22 cellular contexts compared by ENCODE assay signal in genomic region chr5:88976914-88977313, GRCh38.
DNase-seq lines count a peak whose midpoint lies in the region; ATAC-seq, FAIRE-seq and TF ChIP-seq lines count a peak whose summit lies in the region.
"Had no signal": no experiment of that assay in that cellular context is flagged by ENCODE, and none has a peak within 500 bp of the region (broad histone marks: within the 10 kb centered on the region; RNA-seq: fewer than 3 reads in every experiment).

No MANE protein-coding gene starts in this region.

- H3K27ac ChIP-seq in K562 (ENCODE audit: extremely low read depth, low read depth, low read length) (no peak overlapping the region), esophagus squamous epithelium (no peak overlapping the region)
- H3K27ac ChIP-seq: 22Rv1, BLaER1, C4-2B had no signal

- peaks cover 3% of the 10 kb centered on the region in 2 donors for H3K9me3 Mint-ChIP-seq in activated T-cell treated with anti-CD3 and anti-CD28 coated beads, Interleukin-2, amount 50 U/mL, for 72 hours
- H3K9me3 Mint-ChIP-seq: CD8-positive, alpha-beta T cell; GM23338; H9 had no signal

- H2AFZ ChIP-seq in K562 (ENCODE audit: low read depth, low read length), result no peak overlapping the region
- H2AFZ ChIP-seq: GM23338 had no signal

- H3K9me3 ChIP-seq in K562 (replicated peaks; ENCODE audit: control insufficient read depth, insufficient read depth, low read depth, low read length), result no peaks in the 10 kb centered on the region
- H3K9me3 ChIP-seq in esophagus squamous epithelium, result no peaks in the 10 kb centered on the region
- H3K9me3 ChIP-seq: BLaER1, Caco-2 had no signal

- H3K4me3 ChIP-seq in K562 (no peak overlapping the region), esophagus squamous epithelium (no peak overlapping the region)
- H3K4me3 ChIP-seq: BLaER1, GM23338 had no signal

- peaks cover 26% of the 10 kb centered on the region for H3K4me1 Mint-ChIP-seq in activated T-cell treated with anti-CD3 and anti-CD28 coated beads, Interleukin-2, amount 50 U/mL, for 72 hours (ENCODE audit: low read depth)

- peak overlapping the region; percentile 23 to 45 for H3K4me3 Mint-ChIP-seq in activated T-cell treated with anti-CD3 and anti-CD28 coated beads, Interleukin-2, amount 50 U/mL, for 72 hours
- H3K4me3 Mint-ChIP-seq: B cell; CD4-positive, CD25-positive, alpha-beta regulatory T cell; CD8-positive, alpha-beta T cell; GM23338; H9 had no signal

- BruUV-seq in K562 (replicated peaks; lab: Mats Ljungman, UMichigan), result no TSS peak

- H3K36me3 ChIP-seq in K562 (ENCODE audit: control insufficient read depth, insufficient read depth, low read length) (no peaks in the 10 kb centered on the region), esophagus squamous epithelium (no peaks in the 10 kb centered on the region)
- H3K36me3 ChIP-seq: BLaER1 had no signal

- peak overlapping the region; percentile 43 for H3K27ac Mint-ChIP-seq in activated T-cell treated with anti-CD3 and anti-CD28 coated beads, Interleukin-2, amount 50 U/mL, for 72 hours
- H3K27ac Mint-ChIP-seq: B cell; CD4-positive, CD25-positive, alpha-beta regulatory T cell; CD8-positive, alpha-beta T cell; GM23338; H9 had no signal

- DNase-seq in NOMO-1 treated with DMSO at 0.1 percent for 48 hours (lab: John Stamatoyannopoulos, UW; ENCODE audit: unreplicated experiment) (peak; percentile 15), NOMO-1 (lab: John Stamatoyannopoulos, UW; ENCODE audit: unreplicated experiment in 2 of 2) (no peak), GM12891 (ENCODE audit: insufficient read length, low spot score) (no peak), K562 (ENCODE audit: extremely low read depth in 1 of 4, low spot score in 3 of 4) (no peak), esophagus squamous epithelium (lab: John Stamatoyannopoulos, UW) (no peak)
- DNase-seq in activated T-cell treated with anti-CD3 and anti-CD28 coated beads, Interleukin-2, amount 50 U/mL, for 72 hours, result no peak
- no peak for DNase-seq in activated T-cell treated with anti-CD3 and anti-CD28 coated beads, Interleukin-2, amount 50 U/mL, for 48 hours
- DNase-seq in activated CD4-positive, CD25-positive, alpha-beta regulatory T cell (lab: John Stamatoyannopoulos, UW), result no peak
- DNase-seq: Caco-2; CD4-positive, CD25-positive, alpha-beta regulatory T cell; CD8-positive, alpha-beta T cell; DMS153; DND-41; H9 had no signal

- no peak for TF ChIP-seq EP300 in K562 (IDR thresholded peaks at IDR 0.05; ENCODE audit: low read length)

- no peaks in the 10 kb centered on the region for H4K20me1 ChIP-seq in K562 (replicated peaks; ENCODE audit: control insufficient read depth, insufficient read depth, low read length)
- H4K20me1 ChIP-seq: BLaER1 had no signal

- no peaks in the 10 kb centered on the region for H3K79me2 ChIP-seq in K562 (ENCODE audit: control insufficient read depth, insufficient read depth, low read length)

- H3K4me2 ChIP-seq in K562 (ENCODE audit: insufficient read depth, low read length), result no peak overlapping the region
- H3K4me2 ChIP-seq: BLaER1, GM23338 had no signal

- intact Hi-C loops in K562 (cut with micrococcal nuclease), result no loop called here
- intact Hi-C loops in esophagus squamous epithelium (cut with DNase I), result no loop called here

- H3K4me1 ChIP-seq in K562 (replicated peaks in 1 of 2; ENCODE audit: control insufficient read depth in 2 of 2, insufficient read depth in 2 of 2, low read length in 2 of 2), result no peaks in the 10 kb centered on the region
- H3K4me1 ChIP-seq in esophagus squamous epithelium, result no peaks in the 10 kb centered on the region
- H3K4me1 ChIP-seq: BLaER1, Caco-2 had no signal

- no peaks in the 10 kb centered on the region for H3K9me1 ChIP-seq in K562 (ENCODE audit: control insufficient read depth, insufficient read depth, low read length)

- TF ChIP-seq RAD21 in K562 (CRISPR knock-in tag; conservative IDR thresholded peaks at IDR 0.05 in 1 of 2, IDR thresholded peaks at IDR 0.05 in 1 of 2), result no peak

- peaks cover 3 to 6% of the 10 kb centered on the region in 2 donors for H3K36me3 Mint-ChIP-seq in activated T-cell treated with anti-CD3 and anti-CD28 coated beads, Interleukin-2, amount 50 U/mL, for 72 hours (ENCODE audit: insufficient read depth in 2 of 2)
- H3K36me3 Mint-ChIP-seq: CD4-positive, CD25-positive, alpha-beta regulatory T cell; CD8-positive, alpha-beta T cell had no signal

- POLR2A ChIA-PET in K562 (lab: Yijun Ruan, JAX), result interaction anchor here (0.6 kb wide), 1 partner anchor 577 kb away, joined by 3 read pairs; no protein-coding TSS in a partner anchor

- ATAC-seq in activated T-cell treated with anti-CD3 and anti-CD28 coated beads, Interleukin-2, amount 50 U/mL, for 72 hours (replicated peaks in 1 of 2), result peak; percentile 44 to 61
- ATAC-seq in K562, result no peak
- ATAC-seq: CD8-positive, alpha-beta T cell; GM23338; HCT116 had no signal

- no peak overlapping the region for H3K9ac ChIP-seq in K562 (ENCODE audit: insufficient read depth in 1 of 2, low read depth in 2 of 2, low read length in 2 of 2)
- H3K9ac ChIP-seq: BLaER1 had no signal

- peak; percentile 13 for FAIRE-seq in GM12891 (lab: Jason Lieb, UNC)
- FAIRE-seq in K562 (lab: Jason Lieb, UNC), result no peak
- FAIRE-seq: A204.1, G401.6 had no signal

- H3K27me3 ChIP-seq in K562 (ENCODE audit: control insufficient read depth in 2 of 2, insufficient read depth in 2 of 2, low read length in 2 of 2) (no peaks in the 10 kb centered on the region), esophagus squamous epithelium (no peaks in the 10 kb centered on the region)
- H3K27me3 ChIP-seq: BLaER1 had no signal

- TF ChIP-seq CTCF in K562 (IDR thresholded peaks at IDR 0.05 in 2 of 3, conservative IDR thresholded peaks at IDR 0.05 in 1 of 3; ENCODE audit: insufficient read depth in 2 of 3, low read depth in 1 of 3, low read length in 3 of 3), result no peak
- no peak for TF ChIP-seq CTCF in esophagus squamous epithelium (IDR thresholded peaks at IDR 0.05)

- CTCF ChIA-PET in K562 (lab: Yijun Ruan, JAX; ENCODE audit: low intra/inter-chr PET ratio), result no interaction called here

- in situ Hi-C loops in K562 (cut with MboI), result no loop called here

- H3K27me3 Mint-ChIP-seq in activated T-cell treated with anti-CD3 and anti-CD28 coated beads, Interleukin-2, amount 50 U/mL, for 72 hours (ENCODE audit: low read depth), result peaks cover 24% of the 10 kb centered on the region
- H3K27me3 Mint-ChIP-seq: B cell; CD4-positive, CD25-positive, alpha-beta regulatory T cell had no signal

- TF ChIP-seq POLR2A in GM12891 (IDR thresholded peaks at IDR 0.05; ENCODE audit: low read depth, low read length), result no peak
- TF ChIP-seq POLR2A in K562 (conservative IDR thresholded peaks at IDR 0.05), result no peak
- no peak for TF ChIP-seq POLR2A in esophagus squamous epithelium (IDR thresholded peaks at IDR 0.05)

TF ChIP-seq in GM12891, 5 proteins besides CTCF, POLR2A, EP300 and RAD21:
- TF ChIP-seq POU2F2 (IDR thresholded peaks at IDR 0.05; ENCODE audit: low read depth, low read length) (no peak), SPI1 (IDR thresholded peaks at IDR 0.05; ENCODE audit: low read depth, low read length) (no peak), TAF1 (IDR thresholded peaks at IDR 0.05; ENCODE audit: low read depth, low read length) (no peak), POLR2AphosphoS5 (IDR thresholded peaks at IDR 0.05; ENCODE audit: low read depth, low read length) (no peak), PAX5 (IDR thresholded peaks at IDR 0.05; ENCODE audit: insufficient read depth, low read length, severe bottlenecking) (no peak)

TF ChIP-seq in K562, 482 proteins besides CTCF, POLR2A, EP300 and RAD21:
- TF ChIP-seq MEIS2 (IDR thresholded peaks at IDR 0.05; ENCODE audit: partially characterized antibody), result peak; percentile 28
- TF ChIP-seq KAT2B (IDR thresholded peaks at IDR 0.05; ENCODE audit: low read depth, low read length), result no peak
